ENCODE assay signal across 1 cellular context in genomic region chr5:5037674-5038073, GRCh38.
TF ChIP-seq lines count a peak whose summit lies in the region.

No MANE protein-coding gene starts in this region.

TF ChIP-seq in H1, 55 proteins besides CTCF, POLR2A, EP300 and RAD21 (continued from another document):
- TF ChIP-seq CHD7 (IDR thresholded peaks at IDR 0.05; ENCODE audit: insufficient replicate concordance, low read length): no peak
